ENCODE assay signal across 10 cellular contexts in the genomic region with DNA sequence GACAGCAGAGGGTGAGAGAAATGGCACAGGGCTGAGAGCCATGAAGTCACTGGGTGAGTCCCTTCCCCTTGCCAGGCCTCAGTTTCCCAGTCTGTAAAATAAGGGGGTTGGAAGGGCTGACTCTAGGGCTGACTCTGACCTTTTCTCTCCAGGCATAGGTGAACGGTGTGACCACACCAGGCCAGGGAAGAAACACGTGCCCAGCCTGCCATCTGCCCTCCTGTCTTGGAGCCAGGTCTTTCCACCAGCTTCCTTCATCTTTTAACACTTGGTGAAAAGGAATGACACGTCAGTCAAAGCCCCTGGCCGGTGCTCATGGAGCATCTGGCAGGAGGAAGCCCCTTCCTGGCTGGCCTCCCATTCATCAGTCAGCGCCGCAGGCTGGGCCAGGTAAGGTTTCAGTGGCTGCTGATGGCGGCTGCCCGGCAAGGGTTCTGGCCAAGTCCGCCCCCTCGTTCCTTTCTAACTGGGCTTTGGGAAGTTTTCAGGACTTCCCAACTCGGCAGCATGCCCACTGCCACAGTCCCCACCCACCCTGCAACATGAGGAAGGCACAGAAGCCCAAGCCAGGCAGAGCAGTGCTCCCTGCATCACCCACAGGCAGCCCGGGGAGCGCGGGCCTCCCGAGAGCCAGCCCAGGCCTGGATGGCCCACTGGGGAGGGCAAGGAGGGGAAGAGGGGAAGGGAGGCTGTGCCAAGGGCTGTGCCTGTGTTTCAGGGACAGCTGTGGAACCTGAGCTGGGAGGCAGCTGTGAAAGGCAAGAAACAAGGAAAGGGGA.
DNase-seq lines count a peak whose midpoint lies in the region; ATAC-seq and TF ChIP-seq lines count a peak whose summit lies in the region.
"Had no signal": no experiment of that assay in that cellular context is flagged by ENCODE, and none has a peak within 500 bp of the region (broad histone marks: within the 10 kb centered on the region; RNA-seq: fewer than 3 reads in every experiment).

No MANE protein-coding gene starts in this region.

- peaks cover 11% of the 10 kb centered on the region; the same call in 1 of the 2 replicates for H3K4me1 Mint-ChIP-seq in HFFc6 (ENCODE audit: low read depth)

- H3K36me3 Mint-ChIP-seq in HFFc6 (ENCODE audit: low read depth) = no peaks in the 10 kb centered on the region

- H3K9me3 ChIP-seq in BLaER1 treated with 17β-estradiol and CSF1 and Interleukin-3, amounts not matched to agents 10 nM and 100 nM (replicated peaks in 1 of 11) = no peaks in the 10 kb centered on the region
- no peaks in the 10 kb centered on the region for H3K9me3 ChIP-seq in Peyer's patch
- H3K9me3 ChIP-seq: neutrophil had no signal

- H3K4me2 ChIP-seq in BLaER1 treated with 17β-estradiol and CSF1 and Interleukin-3, amounts not matched to agents 10 nM and 100 nM = peak overlapping the region in 10 of 11 experiments; percentile 13 to 74 (median 62); a peak in 19 of 22 replicates

- ATAC-seq in omental fat pad (ENCODE audit: low FRiP score) (peak; percentile 33), HG02759 (IDR thresholded peaks at IDR 0.05; ENCODE audit: unreplicated experiment) (no peak)

- H3K4me3 Mint-ChIP-seq in HFFc6 = no peak overlapping the region
- H3K4me3 Mint-ChIP-seq: T-helper 1 cell treated with Interleukin-12 subunit alpha and Interleukin-12 subunit beta and Interleukin-4 antibody, amounts not matched to agents 30 μg/mL and 1 μg/mL, for 36 hours had no signal

- peaks cover 38% of the 10 kb centered on the region for H3K27me3 Mint-ChIP-seq in HFFc6 (ENCODE audit: insufficient read depth)

- H3K9me3 Mint-ChIP-seq in HFFc6 = 0 out of 2 replicates have a peak, but pooled peaks cover 3% of the 10 kb centered on the region
- H3K9me3 Mint-ChIP-seq: T-helper 1 cell treated with Interleukin-12 subunit alpha and Interleukin-12 subunit beta and Interleukin-4 antibody, amounts not matched to agents 30 μg/mL and 1 μg/mL, for 36 hours had no signal

- H3K27me3 ChIP-seq in BLaER1 treated with 17β-estradiol and CSF1 and Interleukin-3, amounts not matched to agents 10 nM and 100 nM = peaks cover 0 to 3% (median 0%) of the 10 kb centered on the region in 11 experiments; a peak in 1 of 22 replicates
- H3K27me3 ChIP-seq in Peyer's patch = no peaks in the 10 kb centered on the region
- H3K27me3 ChIP-seq: neutrophil had no signal

- TF ChIP-seq CTCF in Peyer's patch (IDR thresholded peaks at IDR 0.05) (no peak), omental fat pad (IDR thresholded peaks at IDR 0.05) (no peak), HFFc6 (IDR thresholded peaks at IDR 0.05) (no peak)

- DNase-seq in Peyer's patch (no peak), fibroblast of the conjunctiva (ENCODE audit: low read depth) (peak; percentile 51), omental fat pad (ENCODE audit: low spot score) (no peak), HFFc6 (no peak), NOMO-1 treated with dmso at 0.1 percent for 144 hours (lab: John Stamatoyannopoulos, UW; ENCODE audit: unreplicated experiment) (no peak)
- no peak for DNase-seq in activated CD4-positive, alpha-beta T cell treated with anti-CD3 and anti-CD28 coated beads for 1 hour

- no peak overlapping the region for H3K4me3 ChIP-seq in BLaER1 treated with 17β-estradiol and CSF1 and Interleukin-3, amounts not matched to agents 10 nM and 100 nM
- H3K4me3 ChIP-seq in Peyer's patch = no peak overlapping the region

- H3K4me1 ChIP-seq in BLaER1 treated with 17β-estradiol and CSF1 and Interleukin-3, amounts not matched to agents 10 nM and 100 nM = peaks cover 5 to 29% (median 22%) of the 10 kb centered on the region in 10 experiments; a peak in 18 of 20 replicates
- peaks cover 0 to 17% (median 0%) of the 10 kb centered on the region in 4 donors for H3K4me1 ChIP-seq in Peyer's patch

- no peaks in the 10 kb centered on the region for H3K36me3 ChIP-seq in BLaER1 treated with 17β-estradiol and CSF1 and Interleukin-3, amounts not matched to agents 10 nM and 100 nM
- no peaks in the 10 kb centered on the region for H3K36me3 ChIP-seq in Peyer's patch
- H3K36me3 ChIP-seq: neutrophil had no signal

- no peak for TF ChIP-seq POLR2A in Peyer's patch (IDR thresholded peaks at IDR 0.05)

- peak overlapping the region in 4 of 11 experiments; percentile 12 to 43 (median 18); a peak in 3 of 22 replicates for H3K27ac ChIP-seq in BLaER1 treated with 17β-estradiol and CSF1 and Interleukin-3, amounts not matched to agents 10 nM and 100 nM
- peak overlapping the region; percentile 40 to 52 (median 48) for H3K27ac ChIP-seq in Peyer's patch
- H3K27ac ChIP-seq: neutrophil had no signal

- H4K20me1 ChIP-seq in BLaER1 treated with 17β-estradiol and CSF1 and Interleukin-3, amounts not matched to agents 10 nM and 100 nM = no peaks in the 10 kb centered on the region; a peak in 1 of 22 replicates

- H3K9ac ChIP-seq in BLaER1 treated with 17β-estradiol and CSF1 and Interleukin-3, amounts not matched to agents 10 nM and 100 nM = peak overlapping the region in 5 of 11 experiments; percentile 3 to 56 (median 30); a peak in 6 of 22 replicates

- H3K27ac Mint-ChIP-seq in HFFc6 = no peak overlapping the region
- H3K27ac Mint-ChIP-seq: T-helper 1 cell treated with Interleukin-12 subunit alpha and Interleukin-12 subunit beta and Interleukin-4 antibody, amounts not matched to agents 30 μg/mL and 1 μg/mL, for 36 hours had no signal
